7 cellular contexts compared by ENCODE assay signal in genomic region chr2:159118115-159118858, GRCh38.
DNase-seq lines count a peak whose midpoint lies in the region; ATAC-seq and TF ChIP-seq lines count a peak whose summit lies in the region.

No MANE protein-coding gene starts in this region.

- H3K9me3 Mint-ChIP-seq in T-helper 2 cell treated with Interferon-gamma antibody and Interleukin-4, amounts not matched to agents 5 μg/mL and 100 μg/mL, for 36 hours = no peaks in the 10 kb centered on the region

- peaks cover 27% of the 10 kb centered on the region for H3K79me2 ChIP-seq in smooth muscle cell (ENCODE audit: low read depth)

- no peak overlapping the region for H3K27ac ChIP-seq in ascending aorta
- no peak overlapping the region for H3K27ac ChIP-seq in smooth muscle cell (ENCODE audit: low read depth)

- ATAC-seq in GM18498 (IDR thresholded peaks at IDR 0.05; ENCODE audit: unreplicated experiment) (peak; percentile 91), HG02642 (IDR thresholded peaks at IDR 0.05; ENCODE audit: poor library complexity, unreplicated experiment) (peak; percentile 84)

- peak; percentile 78 to 91 (median 80) for TF ChIP-seq CTCF in ascending aorta (IDR thresholded peaks at IDR 0.05)
- TF ChIP-seq CTCF in smooth muscle cell (IDR thresholded peaks at IDR 0.05; ENCODE audit: borderline replicate concordance, insufficient read depth, poor library complexity, severe bottlenecking) = peak; percentile 91

- no peaks in the 10 kb centered on the region for H3K27me3 ChIP-seq in ascending aorta
- no peaks in the 10 kb centered on the region for H3K27me3 ChIP-seq in smooth muscle cell (ENCODE audit: low read depth)

- H3F3A ChIP-seq in smooth muscle cell (ENCODE audit: low read depth) = no peaks in the 10 kb centered on the region

- H3K4me2 ChIP-seq in smooth muscle cell = no peak overlapping the region

- no peaks in the 10 kb centered on the region for H4K20me1 ChIP-seq in smooth muscle cell (ENCODE audit: low read depth)

- peaks cover 2% of the 10 kb centered on the region for H3K4me1 Mint-ChIP-seq in T-helper 2 cell treated with Interferon-gamma antibody and Interleukin-4, amounts not matched to agents 5 μg/mL and 100 μg/mL, for 36 hours (ENCODE audit: low read depth)

- no peak overlapping the region for H2AFZ ChIP-seq in smooth muscle cell (ENCODE audit: low read depth)

- H3K9ac ChIP-seq in smooth muscle cell (ENCODE audit: low read depth) = no peak overlapping the region

- H3K27me3 Mint-ChIP-seq in T-helper 2 cell treated with Interferon-gamma antibody and Interleukin-4, amounts not matched to agents 5 μg/mL and 100 μg/mL, for 36 hours (ENCODE audit: low read depth) = no peaks in the 10 kb centered on the region

- DNase-seq in NCI-H1436 (lab: John Stamatoyannopoulos, UW) = peak; percentile 65
- peak; percentile 43 for DNase-seq in T-helper 2 cell treated with Interferon-gamma antibody and Interleukin-4, amounts not matched to agents 5 μg/mL and 100 μg/mL, for 36 hours (ENCODE audit: low spot score)
- DNase-seq in ascending aorta (ENCODE audit: low spot score in 2 of 2) = peak in 1 of 2 donors; percentile 92
- DNase-seq in hippocampal formation (lab: John Stamatoyannopoulos, UW) = peak; percentile 82 to 89
- peak; percentile 40 for DNase-seq in smooth muscle cell (lab: John Stamatoyannopoulos, UW; ENCODE audit: unreplicated experiment)

- no peak overlapping the region for H3K4me3 Mint-ChIP-seq in T-helper 2 cell treated with Interferon-gamma antibody and Interleukin-4, amounts not matched to agents 5 μg/mL and 100 μg/mL, for 36 hours

- H3K4me3 ChIP-seq in ascending aorta (no peak overlapping the region), smooth muscle cell (no peak overlapping the region)

- 50% methylated on average over 11 of the region's 11 CpGs for WGBS in smooth muscle cell (ENCODE audit: low lambda C conversion rate)

- H3K36me3 Mint-ChIP-seq in T-helper 2 cell treated with Interferon-gamma antibody and Interleukin-4, amounts not matched to agents 5 μg/mL and 100 μg/mL, for 36 hours (ENCODE audit: low read depth) = no peaks in the 10 kb centered on the region

- H3K27ac Mint-ChIP-seq in T-helper 2 cell treated with Interferon-gamma antibody and Interleukin-4, amounts not matched to agents 5 μg/mL and 100 μg/mL, for 36 hours = no peak overlapping the region

- no peaks in the 10 kb centered on the region for H3K36me3 ChIP-seq in ascending aorta
- H3K36me3 ChIP-seq in smooth muscle cell (ENCODE audit: low read depth) = no peaks in the 10 kb centered on the region

- H3K4me1 ChIP-seq in ascending aorta (peaks cover 0 to 2% of the 10 kb centered on the region in 2 donors), smooth muscle cell (ENCODE audit: low read depth) (no peaks in the 10 kb centered on the region)

- intact Hi-C loops in ascending aorta (cut with DNase I) = loop anchor here (1.0 kb wide), 3 partner anchors 82 to 217 kb away; no protein-coding TSS in a partner anchor

- H3K9me3 ChIP-seq in ascending aorta = no peaks in the 10 kb centered on the region
- H3K9me3 ChIP-seq in smooth muscle cell (replicated peaks; ENCODE audit: low read depth) = no peaks in the 10 kb centered on the region
